Comparison of ENCODE assay signal across 8 cellular contexts in the genomic region with DNA sequence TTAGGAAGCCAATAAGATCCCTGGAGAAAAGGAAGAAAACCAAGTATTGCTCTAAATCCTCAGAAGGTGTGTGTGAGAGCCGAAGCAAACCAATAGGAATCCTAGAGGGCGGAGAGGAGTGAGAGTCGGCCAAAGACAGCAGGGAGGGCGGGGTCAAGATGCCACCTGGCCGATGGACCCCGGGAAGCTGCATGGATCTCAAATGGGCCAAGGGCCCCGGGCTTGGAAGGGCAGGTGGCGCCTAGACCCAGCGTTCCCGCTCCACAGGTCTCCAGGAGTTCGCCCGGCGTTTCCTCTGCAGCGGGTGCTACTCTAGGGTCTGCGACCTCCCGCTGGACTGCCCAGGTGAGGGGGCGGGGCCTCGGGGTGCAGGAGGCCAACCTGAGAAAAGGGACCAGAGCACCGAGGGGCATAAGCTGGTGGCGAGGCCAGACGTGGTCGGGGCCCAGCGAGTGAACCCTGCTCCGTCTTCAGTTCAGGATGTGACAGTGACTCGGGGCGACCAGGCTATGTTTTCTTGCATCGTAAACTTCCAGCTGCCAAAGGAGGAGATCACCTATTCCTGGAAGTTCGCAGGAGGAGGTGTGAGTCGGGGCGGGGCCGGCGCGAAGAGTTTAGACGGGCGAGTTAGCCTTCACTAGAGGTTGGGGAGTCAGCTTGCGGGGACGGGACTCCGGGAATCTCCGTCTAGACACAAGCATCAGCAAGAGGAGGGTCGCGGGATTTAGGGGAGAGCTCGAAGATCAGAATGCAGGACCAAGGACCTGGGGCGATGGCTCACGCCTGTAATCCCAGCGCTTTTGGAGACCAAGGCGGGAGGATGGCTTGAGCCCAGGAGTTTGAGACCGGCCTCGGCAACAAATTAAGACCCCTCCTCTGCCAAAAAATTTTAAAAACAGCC. TPM values are rescaled to one million over a fixed set of nuclear protein-coding genes. Genes with fewer than 3 reads are reported as not detected.
DNase-seq lines count a peak whose midpoint lies in the region; ATAC-seq, FAIRE-seq and TF ChIP-seq lines count a peak whose summit lies in the region.

No MANE protein-coding gene starts in this region.

- no peak for TF ChIP-seq POLR2A in GM12891 (IDR thresholded peaks at IDR 0.05; ENCODE audit: low read depth, low read length)

- H3K4me3 ChIP-seq in HFF-Myc (replicated peaks; ENCODE audit: low read depth, low read length) (peak overlapping the region; percentile 64; the same call in 1 of the 2 replicates), iPS-18a (ENCODE audit: low read length) (peak overlapping the region; percentile 77), skeletal muscle tissue (ENCODE audit: low read length in 3 of 3) (peak overlapping the region in 1 of 3 donors; percentile 84)

- no peaks in the 10 kb centered on the region for H3K27me3 Mint-ChIP-seq in activated naive CD4-positive, alpha-beta T cell treated with anti-CD3 and anti-CD28 coated beads, Interleukin-2, amount 50 U/mL, for 24 hours

- H3K9ac ChIP-seq in iPS-18a (ENCODE audit: low read length) (peak overlapping the region; percentile 54), skeletal muscle tissue (ENCODE audit: low read depth in 1 of 3, low read length in 3 of 3) (no peak overlapping the region)

- H3K27me3 ChIP-seq in iPS-18a (ENCODE audit: control insufficient read depth, insufficient read depth, low read length) (peaks cover 6% of the 10 kb centered on the region), skeletal muscle tissue (ENCODE audit: control insufficient read depth in 3 of 3, insufficient read depth in 3 of 3, low read length in 3 of 3) (peaks cover 0 to 4% (median 2%) of the 10 kb centered on the region in 3 donors)

- H3K4me3 Mint-ChIP-seq in activated naive CD4-positive, alpha-beta T cell treated with anti-CD3 and anti-CD28 coated beads, Interleukin-2, amount 50 U/mL, for 24 hours: peak overlapping the region; percentile 90

- H3K4me1 Mint-ChIP-seq in activated naive CD4-positive, alpha-beta T cell treated with anti-CD3 and anti-CD28 coated beads, Interleukin-2, amount 50 U/mL, for 24 hours: peaks cover 33% of the 10 kb centered on the region

- DNase-seq in HFF-Myc (ENCODE audit: extremely low read depth, low read depth) (no peak), GM12891 (ENCODE audit: insufficient read length, low spot score) (no peak), GM20000 (ENCODE audit: low spot score) (no peak)
- no peak for DNase-seq in NK-92 treated with Interleukin-12 subunit alpha and Interleukin-12 subunit beta, amount 100 ng/mL, for 24 hours (lab: John Stamatoyannopoulos, UW)

- H3K9me3 ChIP-seq in iPS-18a (ENCODE audit: control insufficient read depth, low read depth, low read length) (no peaks in the 10 kb centered on the region), skeletal muscle tissue (ENCODE audit: control insufficient read depth in 3 of 3, low read length in 3 of 3) (peaks cover 0 to 4% (median 2%) of the 10 kb centered on the region in 3 donors)

- H3K27ac ChIP-seq in iPS-18a (ENCODE audit: low read length) (peak overlapping the region; percentile 70), skeletal muscle tissue (ENCODE audit: low read depth, low read length) (peak overlapping the region; percentile 88)

- ATAC-seq in HG02678 (IDR thresholded peaks at IDR 0.05; ENCODE audit: unreplicated experiment): no peak

- FAIRE-seq in GM12891 (lab: Jason Lieb, UNC): no peak

- H3K4me1 ChIP-seq in iPS-18a (ENCODE audit: control insufficient read depth, low read depth, low read length) (peaks cover 8% of the 10 kb centered on the region), skeletal muscle tissue (ENCODE audit: control insufficient read depth in 3 of 3, insufficient read depth in 3 of 3, low read length in 3 of 3) (peaks cover 0 to 15% (median 11%) of the 10 kb centered on the region in 3 donors)

- H3K36me3 Mint-ChIP-seq in activated naive CD4-positive, alpha-beta T cell treated with anti-CD3 and anti-CD28 coated beads, Interleukin-2, amount 50 U/mL, for 24 hours: peaks cover 12% of the 10 kb centered on the region

- no peaks in the 10 kb centered on the region for H3K9me3 Mint-ChIP-seq in activated naive CD4-positive, alpha-beta T cell treated with anti-CD3 and anti-CD28 coated beads, Interleukin-2, amount 50 U/mL, for 24 hours

- TF ChIP-seq CTCF in HFF-Myc (IDR thresholded peaks at IDR 0.05; ENCODE audit: low read depth, low read length, missing control alignments) (no peak), GM20000 (IDR thresholded peaks at IDR 0.05; ENCODE audit: extremely low read depth, missing control alignments) (no peak)

- no peaks in the 10 kb centered on the region for H3K36me3 ChIP-seq in iPS-18a (ENCODE audit: control insufficient read depth, low read depth, low read length)
- H3K36me3 ChIP-seq in skeletal muscle tissue (ENCODE audit: control insufficient read depth in 3 of 3, insufficient read depth in 3 of 3, low read length in 3 of 3): peaks cover 6 to 8% (median 7%) of the 10 kb centered on the region in 3 donors

- peak overlapping the region; percentile 27 for H3K27ac Mint-ChIP-seq in activated naive CD4-positive, alpha-beta T cell treated with anti-CD3 and anti-CD28 coated beads, Interleukin-2, amount 50 U/mL, for 24 hours

TF ChIP-seq in GM12891, 5 proteins besides CTCF, POLR2A, EP300 and RAD21:
- TF ChIP-seq TAF1 (IDR thresholded peaks at IDR 0.05; ENCODE audit: low read depth, low read length) (no peak), POLR2AphosphoS5 (IDR thresholded peaks at IDR 0.05; ENCODE audit: low read depth, low read length) (no peak), SPI1 (IDR thresholded peaks at IDR 0.05; ENCODE audit: low read depth, low read length) (no peak), PAX5 (IDR thresholded peaks at IDR 0.05; ENCODE audit: insufficient read depth, low read length, severe bottlenecking) (no peak), POU2F2 (IDR thresholded peaks at IDR 0.05; ENCODE audit: low read depth, low read length) (no peak)

RNA-seq across cellular contexts. Expression of a gene that starts 9.9 kb away (rescaled TPM):
- 4.7 TPM for total RNA-seq in skeletal muscle tissue
- 2.9 TPM for polyA plus RNA-seq in GM12891 (2012; ENCODE audit: low read depth, missing spikeins)

RNA-seq across cellular contexts. Expression of a gene that starts 20.8 kb away (rescaled TPM):
- under 0.01 TPM for total RNA-seq in skeletal muscle tissue
- not detected for polyA plus RNA-seq in GM12891 (2012; ENCODE audit: low read depth, missing spikeins)

RNA-seq across cellular contexts. Expression of a gene that starts 48.7 kb away (rescaled TPM):
- 7.8 TPM for total RNA-seq in skeletal muscle tissue
- polyA plus RNA-seq in GM12891 (2012; ENCODE audit: low read depth, missing spikeins): not detected

RNA-seq across cellular contexts. Expression of a gene that starts 56.4 kb away (rescaled TPM):
- not detected for total RNA-seq in skeletal muscle tissue
- not detected for polyA plus RNA-seq in GM12891 (2012; ENCODE audit: low read depth, missing spikeins)

RNA-seq across cellular contexts. Expression of a gene that starts 58.0 kb away (rescaled TPM):
- total RNA-seq in skeletal muscle tissue: 4.2 TPM
- not detected for polyA plus RNA-seq in GM12891 (2012; ENCODE audit: low read depth, missing spikeins)
